Comparison of ENCODE assay signal across 25 cellular contexts in the genomic region with DNA sequence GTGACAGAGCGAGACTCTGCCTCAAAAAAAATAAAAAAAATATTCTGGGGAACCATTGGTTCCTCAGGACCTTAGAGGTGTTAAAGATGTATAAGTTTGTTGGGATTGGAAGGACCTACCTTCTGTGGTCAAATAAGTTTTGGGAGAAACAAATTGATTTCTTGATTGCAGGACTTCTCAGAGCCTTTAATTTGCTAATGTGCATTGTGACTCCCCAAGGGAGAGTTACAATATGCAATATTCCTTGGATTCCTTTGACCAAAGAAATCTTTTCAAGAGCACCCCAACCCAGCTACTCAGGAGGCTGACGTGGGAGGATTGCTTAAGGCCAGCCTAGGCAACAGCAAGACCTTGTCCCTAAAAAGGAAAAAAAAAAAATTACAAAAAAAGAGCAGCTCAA.
"Had no signal": no experiment of that assay in that cellular context is flagged by ENCODE, and none has a peak within 500 bp of the region (broad histone marks: within the 10 kb centered on the region; RNA-seq: fewer than 3 reads in every experiment).

No MANE protein-coding gene starts in this region.

- ATAC-seq: activated CD4-positive, alpha-beta T cell treated with anti-CD3 and anti-CD28 coated beads for 36 hours; activated naive CD4-positive, alpha-beta T cell treated with anti-CD3 and anti-CD28 coated beads, Interleukin-2, amount 50 U/mL, for 72 hours; activated T-cell treated with anti-CD3 and anti-CD28 coated beads, Interleukin-2, amount 50 U/mL, for 72 hours; esophagus mucosa; heart right ventricle; T-cell had no signal

- H3K4me3 Mint-ChIP-seq: activated CD4-positive, alpha-beta memory T cell treated with anti-CD3 and anti-CD28 coated beads for 36 hours; activated CD4-positive, alpha-beta T cell treated with anti-CD3 and anti-CD28 coated beads for 36 hours; activated CD4-positive, alpha-beta T cell treated with anti-CD3 and anti-CD28 coated beads, Interleukin-2, amount 10 ng/mL, durations not matched to agents 24 days and 14 days; activated naive CD4-positive, alpha-beta T cell treated with anti-CD3 and anti-CD28 coated beads, Interleukin-2, amount 10 ng/mL, durations not matched to agents 7 days and 5 days; activated naive CD8-positive, alpha-beta T cell treated with anti-CD3 and anti-CD28 coated beads, Interleukin-2, amount 10 ng/mL, durations not matched to agents 7 days and 5 days; activated T-cell treated with anti-CD3 and anti-CD28 coated beads, Interleukin-2, amount 50 U/mL, for 24 hours; activated T-cell treated with anti-CD3 and anti-CD28 coated beads, Interleukin-2, amount 50 U/mL, for 72 hours; T-helper 1 cell treated with Interleukin-12 subunit alpha and Interleukin-12 subunit beta and Interleukin-4 antibody, amounts not matched to agents 30 μg/mL and 1 μg/mL, for 36 hours; T-helper 2 cell treated with Interferon-gamma antibody and Interleukin-4, amounts not matched to agents 5 μg/mL and 100 μg/mL, for 36 hours had no signal

- H3K27ac ChIP-seq: brain microvascular endothelial cell, heart right ventricle, hepatocyte had no signal

- H3K9me3 Mint-ChIP-seq: activated CD4-positive, alpha-beta memory T cell treated with anti-CD3 and anti-CD28 coated beads for 36 hours; activated CD4-positive, alpha-beta T cell treated with anti-CD3 and anti-CD28 coated beads, Interleukin-2, amount 10 ng/mL, durations not matched to agents 24 days and 14 days; activated naive CD4-positive, alpha-beta T cell treated with anti-CD3 and anti-CD28 coated beads, Interleukin-2, amount 10 ng/mL, durations not matched to agents 7 days and 5 days; activated naive CD4-positive, alpha-beta T cell treated with anti-CD3 and anti-CD28 coated beads, Interleukin-2, amount 50 U/mL, for 72 hours; activated naive CD8-positive, alpha-beta T cell treated with anti-CD3 and anti-CD28 coated beads, Interleukin-2, amount 10 ng/mL, durations not matched to agents 7 days and 5 days; activated T-cell treated with anti-CD3 and anti-CD28 coated beads, Interleukin-2, amount 50 U/mL, for 24 hours; activated T-cell treated with anti-CD3 and anti-CD28 coated beads, Interleukin-2, amount 50 U/mL, for 72 hours; T-cell; T-helper 1 cell treated with Interleukin-12 subunit alpha and Interleukin-12 subunit beta and Interleukin-4 antibody, amounts not matched to agents 30 μg/mL and 1 μg/mL, for 36 hours; T-helper 2 cell treated with Interferon-gamma antibody and Interleukin-4, amounts not matched to agents 5 μg/mL and 100 μg/mL, for 36 hours had no signal

- H2AFZ ChIP-seq: hepatocyte had no signal

- DNase-seq: activated CD4-positive, alpha-beta memory T cell treated with anti-CD3 and anti-CD28 coated beads for 36 hours; activated CD4-positive, alpha-beta T cell treated with anti-CD3 and anti-CD28 coated beads for 36 hours; activated CD4-positive, alpha-beta T cell treated with anti-CD3 and anti-CD28 coated beads, Interleukin-2, amount 10 ng/mL, durations not matched to agents 24 days and 14 days; activated CD4-positive, CD25-positive, alpha-beta regulatory T cell; activated CD4-positive, CD25-positive, alpha-beta regulatory T cell treated with anti-CD3 and anti-CD28 coated beads, Interleukin-2, amount 50 U/mL, for 72 hours; activated CD8-positive, alpha-beta memory T cell treated with anti-CD3 and anti-CD28 coated beads, Interleukin-2, amount 50 U/mL, for 48 hours; activated gamma-delta T cell; activated naive CD4-positive, alpha-beta T cell; activated naive CD4-positive, alpha-beta T cell treated with anti-CD3 and anti-CD28 coated beads, Interleukin-2, amount 10 ng/mL, durations not matched to agents 7 days and 5 days; activated naive CD8-positive, alpha-beta T cell treated with anti-CD3 and anti-CD28 coated beads, Interleukin-2, amount 10 ng/mL, durations not matched to agents 7 days and 5 days; activated T-cell treated with anti-CD3 and anti-CD28 coated beads for 4 hours; activated T-cell treated with anti-CD3 and anti-CD28 coated beads, Interleukin-2, amount 50 U/mL, for 24 hours; activated T-cell treated with anti-CD3 and anti-CD28 coated beads, Interleukin-2, amount 50 U/mL, for 72 hours; brain microvascular endothelial cell; cortex of kidney; effector CD8-positive, alpha-beta T cell; foreskin fibroblast; heart right ventricle; T-cell; T1000 had no signal

- H3K9me3 ChIP-seq: heart right ventricle had no signal

- H3K4me2 ChIP-seq: hepatocyte had no signal

- H3K4me3 ChIP-seq: heart right ventricle, hepatocyte had no signal

- H3K27me3 ChIP-seq: brain microvascular endothelial cell, heart right ventricle, hepatocyte had no signal

- H3K27me3 Mint-ChIP-seq: activated CD4-positive, alpha-beta memory T cell treated with anti-CD3 and anti-CD28 coated beads for 36 hours; activated CD4-positive, alpha-beta T cell treated with anti-CD3 and anti-CD28 coated beads for 36 hours; activated CD4-positive, alpha-beta T cell treated with anti-CD3 and anti-CD28 coated beads, Interleukin-2, amount 10 ng/mL, durations not matched to agents 24 days and 14 days; activated naive CD4-positive, alpha-beta T cell treated with anti-CD3 and anti-CD28 coated beads, Interleukin-2, amount 10 ng/mL, durations not matched to agents 7 days and 5 days; activated naive CD8-positive, alpha-beta T cell treated with anti-CD3 and anti-CD28 coated beads, Interleukin-2, amount 10 ng/mL, durations not matched to agents 7 days and 5 days; activated T-cell treated with anti-CD3 and anti-CD28 coated beads, Interleukin-2, amount 50 U/mL, for 24 hours; T-cell had no signal

- H3K27ac Mint-ChIP-seq: activated CD4-positive, alpha-beta memory T cell treated with anti-CD3 and anti-CD28 coated beads for 36 hours; activated CD4-positive, alpha-beta T cell treated with anti-CD3 and anti-CD28 coated beads, Interleukin-2, amount 10 ng/mL, durations not matched to agents 24 days and 14 days; activated naive CD8-positive, alpha-beta T cell treated with anti-CD3 and anti-CD28 coated beads, Interleukin-2, amount 10 ng/mL, durations not matched to agents 7 days and 5 days; T-helper 1 cell treated with Interleukin-12 subunit alpha and Interleukin-12 subunit beta and Interleukin-4 antibody, amounts not matched to agents 30 μg/mL and 1 μg/mL, for 36 hours; T-helper 2 cell treated with Interferon-gamma antibody and Interleukin-4, amounts not matched to agents 5 μg/mL and 100 μg/mL, for 36 hours had no signal
